ENCODE assay signal across 12 cellular contexts in genomic region chr5:93162201-93162654, GRCh38.
DNase-seq lines count a peak whose midpoint lies in the region; ATAC-seq and TF ChIP-seq lines count a peak whose summit lies in the region.
"Had no signal": no experiment of that assay in that cellular context is flagged by ENCODE, and none has a peak within 500 bp of the region (broad histone marks: within the 10 kb centered on the region; RNA-seq: fewer than 3 reads in every experiment).

No MANE protein-coding gene starts in this region.

- in situ Hi-C loops in IMR-90 (cut with MboI; ENCODE audit: low sequenced_read_pairs), result no loop called here

- CTCF ChIA-PET in IMR-90 (lab: Yijun Ruan, JAX), result no interaction called here

- DNase-seq in IMR-90, result no peak
- DNase-seq in amniotic epithelial cell (ENCODE audit: low read depth), result peak; percentile 74
- DNase-seq in iPS-NIHi7 (ENCODE audit: extremely low spot score), result peak; percentile 14
- no peak for DNase-seq in cortex of kidney (lab: John Stamatoyannopoulos, UW)
- DNase-seq: GOT3, occipital lobe, SHP77 had no signal

- no peaks in the 10 kb centered on the region for H3K79me1 ChIP-seq in IMR-90 (ENCODE audit: low read depth in 1 of 2, low read length in 2 of 2)

- H4K91ac ChIP-seq in IMR-90 (ENCODE audit: insufficient read depth, low read depth, low read length), result peak overlapping the region; percentile 91

- BruUV-seq in IMR-90 (replicated peaks; lab: Mats Ljungman, UMichigan), result no TSS peak

- dilution Hi-C loops in IMR-90 (cut with HindIII; ENCODE audit: low sequenced_read_pairs, unreplicated experiment), result no loop called here

- H3K56ac ChIP-seq in IMR-90 (ENCODE audit: extremely low read depth, insufficient read depth, low read length), result no peak overlapping the region

- H3K9me1 ChIP-seq in IMR-90 (ENCODE audit: insufficient read depth, low read length), result peaks cover 7% of the 10 kb centered on the region

- peak overlapping the region; percentile 97 for H2AK5ac ChIP-seq in IMR-90 (ENCODE audit: low read depth, low read length)

- peak overlapping the region; percentile 84 for H3K23ac ChIP-seq in IMR-90 (ENCODE audit: low read depth, low read length)

- H2AK9ac ChIP-seq in IMR-90 (replicated peaks; ENCODE audit: low read depth, low read length, poor library complexity), result no peak overlapping the region

- TF ChIP-seq RAD21 in IMR-90 (IDR thresholded peaks at IDR 0.05; ENCODE audit: low read length), result no peak

- H2BK5ac ChIP-seq in IMR-90 (ENCODE audit: low read depth, low read length, poor library complexity, severe bottlenecking), result peak overlapping the region; percentile 85

- H3K4me3 ChIP-seq in IMR-90 (ENCODE audit: insufficient read depth, low read depth, low read length), result no peak overlapping the region
- H3K4me3 ChIP-seq in stomach smooth muscle (ENCODE audit: low read length in 2 of 2), result no peak overlapping the region
- H3K4me3 ChIP-seq: esophagus muscularis mucosa, K562 had no signal

- POLR2A ChIA-PET in IMR-90 (lab: Charles Lee; ENCODE audit: unreplicated experiment), result no interaction called here

- H3K9ac ChIP-seq in IMR-90 (ENCODE audit: low read depth, low read length) (no peak overlapping the region), stomach smooth muscle (ENCODE audit: low read length in 2 of 2) (peak overlapping the region in 1 of 2 donors; percentile 3)

- H3K36me3 ChIP-seq in IMR-90 (ENCODE audit: control insufficient read depth, insufficient read depth, low read length) (no peaks in the 10 kb centered on the region), stomach smooth muscle (ENCODE audit: control insufficient read depth in 2 of 2, insufficient read depth in 2 of 2, low read length in 2 of 2) (no peaks in the 10 kb centered on the region)
- H3K36me3 ChIP-seq: esophagus muscularis mucosa had no signal

- no peaks in the 10 kb centered on the region for H4K20me1 ChIP-seq in IMR-90 (ENCODE audit: insufficient read depth, low read length)

- H4K5ac ChIP-seq in IMR-90 (ENCODE audit: low read depth, low read length), result peak overlapping the region; percentile 91; the same call in 1 of the 2 replicates

- intact Hi-C loops in IMR-90 (cut with micrococcal nuclease), result no loop called here

- H2AFZ ChIP-seq in IMR-90 (replicated peaks; ENCODE audit: low read length, poor library complexity), result peak overlapping the region; percentile 66

- TF ChIP-seq POLR2A in IMR-90 (IDR thresholded peaks at IDR 0.05; ENCODE audit: low read depth, low read length), result no peak

- H3K4ac ChIP-seq in IMR-90 (ENCODE audit: low read depth, low read length), result peak overlapping the region; percentile 90

- peak overlapping the region; percentile 76 for H3K14ac ChIP-seq in IMR-90 (replicated peaks; ENCODE audit: low read depth, low read length)

- peak overlapping the region; percentile 0; the same call in 1 of the 2 replicates for H3K4me2 ChIP-seq in IMR-90 (ENCODE audit: low read depth, low read length)

- WGBS in IMR-90 (ENCODE audit: extremely low coverage in 2 of 2, insufficient read length in 1 of 2), 2 experiments, result no CpG with 5 or more reads among the region's 1 CpG

- no peaks in the 10 kb centered on the region for H3K9me3 ChIP-seq in IMR-90 (ENCODE audit: control insufficient read depth, insufficient read depth, low read length)
- no peaks in the 10 kb centered on the region for H3K9me3 ChIP-seq in stomach smooth muscle (ENCODE audit: control insufficient read depth in 2 of 2, low read length in 2 of 2)
- H3K9me3 ChIP-seq: esophagus muscularis mucosa had no signal

- peak overlapping the region; percentile 94; the same call in 2 of the 3 replicates for H2BK15ac ChIP-seq in IMR-90 (ENCODE audit: low read depth, low read length)

- TF ChIP-seq CTCF in IMR-90 (conservative IDR thresholded peaks at IDR 0.05; ENCODE audit: low read depth, low read length), result no peak

- H2BK120ac ChIP-seq in IMR-90 (ENCODE audit: low read depth, low read length), result peak overlapping the region; percentile 96

- peak; percentile 30 for ATAC-seq in IMR-90 (ENCODE audit: low read depth)
- ATAC-seq in HG03521 (IDR thresholded peaks at IDR 0.05; ENCODE audit: unreplicated experiment), result no peak
- ATAC-seq in HG03097 (IDR thresholded peaks at IDR 0.05; ENCODE audit: low FRiP score, unreplicated experiment), result no peak
- ATAC-seq: K562 had no signal

- H3K27ac ChIP-seq in IMR-90 (ENCODE audit: insufficient read depth, low read length) (peak overlapping the region; percentile 65), stomach smooth muscle (ENCODE audit: low read length) (peak overlapping the region; percentile 37)

- peak overlapping the region; percentile 96 for H2BK20ac ChIP-seq in IMR-90 (ENCODE audit: low read depth, low read length)

- peak overlapping the region; percentile 59 to 84 for H4K8ac ChIP-seq in IMR-90 (ENCODE audit: low read depth in 2 of 2, low read length in 2 of 2)

- H3K4me1 ChIP-seq in IMR-90 (ENCODE audit: control insufficient read depth, insufficient read depth, low read length), result peaks cover 11% of the 10 kb centered on the region
- peaks cover 19% of the 10 kb centered on the region for H3K4me1 ChIP-seq in stomach smooth muscle (ENCODE audit: control insufficient read depth, insufficient read depth, low read length)

- H3K18ac ChIP-seq in IMR-90 (ENCODE audit: low read depth, low read length), result peak overlapping the region; percentile 92

- no peaks in the 10 kb centered on the region for H3K27me3 ChIP-seq in IMR-90 (ENCODE audit: control insufficient read depth, insufficient read depth, low read length)
- H3K27me3 ChIP-seq in stomach smooth muscle (ENCODE audit: control insufficient read depth in 1 of 2, insufficient read depth in 2 of 2, low read length in 2 of 2), result no peaks in the 10 kb centered on the region
- H3K27me3 ChIP-seq: esophagus muscularis mucosa had no signal

TF ChIP-seq in IMR-90, 13 proteins besides CTCF, POLR2A, EP300 and RAD21:
- TF ChIP-seq CEBPB (IDR thresholded peaks at IDR 0.05; ENCODE audit: low read depth, low read length) (0 out of 2 replicates have a peak, but pooled peaks have one; percentile 9), ELK1 (IDR thresholded peaks at IDR 0.05; ENCODE audit: borderline replicate concordance, low read depth, low read length) (no peak), CHD1 (IDR thresholded peaks at IDR 0.05; ENCODE audit: low read depth, low read length) (no peak), RCOR1 (IDR thresholded peaks at IDR 0.05; ENCODE audit: insufficient replicate concordance, low read length) (no peak), MAFK (IDR thresholded peaks at IDR 0.05; ENCODE audit: low read depth, low read length) (peak; percentile 35; the same call in 1 of the 2 replicates)
TF ChIP-seq in IMR-90: peak in this region for 2.

Comparison
In these comparisons a context has a peak if more than half of its experiments do, and no peak if none do; other contexts are left out.
1. DNase-seq: peak in amniotic epithelial cell (single experiment) and iPS-NIHi7 (single experiment); none in IMR-90 (single experiment) and cortex of kidney (single experiment).